ENCODE assay signal across 8 cellular contexts in genomic region chr1:148522072-148522471, GRCh38. TPM values are rescaled to one million over a fixed set of nuclear protein-coding genes. Genes with fewer than 3 reads are reported as not detected.
DNase-seq lines count a peak whose midpoint lies in the region; ATAC-seq and TF ChIP-seq lines count a peak whose summit lies in the region.
"Not testable (repeated sequence)": the region's sequence is repeated elsewhere in the genome, so short reads cannot be mapped to it uniquely, and the experiment has no call there.

No MANE protein-coding gene starts in this region.

- not testable (repeated sequence) for H3K27me3 ChIP-seq in CD4-positive, CD25-positive, alpha-beta regulatory T cell (ENCODE audit: control insufficient read depth, insufficient read depth, low read length); GM23248 (replicated peaks; ENCODE audit: insufficient read depth); SJCRH30

- H3K9me3 Mint-ChIP-seq in CD4-positive, CD25-positive, alpha-beta regulatory T cell; activated T-helper 1 cell treated with anti-CD3 and anti-CD28 coated beads, Interleukin-12 subunit alpha, Interleukin-12 subunit beta, Interleukin-2, Interleukin-4 antibody, amounts not matched to agents 30 ng/mL and 10 ng/mL and 1 ng/mL, durations not matched to agents 14 hours and 24 hours and 36 hours: not testable (repeated sequence)

- ATAC-seq in CD4-positive, CD25-positive, alpha-beta regulatory T cell (ENCODE audit: low read depth in 2 of 2): peak; percentile 60 to 68
- ATAC-seq in mucosa of descending colon: peak; percentile 82

- TF ChIP-seq CTCF in mucosa of descending colon (IDR thresholded peaks at IDR 0.05): not testable (repeated sequence)

- peak overlapping the region; percentile 96 to 99 (median 96) for H3K27ac Mint-ChIP-seq in CD4-positive, CD25-positive, alpha-beta regulatory T cell
- peak overlapping the region; percentile 96 for H3K27ac Mint-ChIP-seq in activated T-helper 1 cell treated with anti-CD3 and anti-CD28 coated beads, Interleukin-12 subunit alpha, Interleukin-12 subunit beta, Interleukin-2, Interleukin-4 antibody, amounts not matched to agents 30 ng/mL and 10 ng/mL and 1 ng/mL, durations not matched to agents 14 hours and 24 hours and 36 hours

- WGBS in GM23248 (ENCODE audit: low coverage in 1 of 2, low lambda C conversion rate in 2 of 2, missing lambda C conversion rate in 2 of 2), 2 experiments: 3% methylated on average over 19 to 20 of the region's 23 CpGs

- H3K4me2 ChIP-seq in GM23248 (ENCODE audit: unreplicated experiment): peak overlapping the region; percentile 67

- not testable (repeated sequence) for H3K9me2 ChIP-seq in GM23248 (ENCODE audit: insufficient read depth)

- peak overlapping the region; percentile 85 for H2AFZ ChIP-seq in GM23248

- not testable (repeated sequence) for TF ChIP-seq POLR2A in erythroblast (IDR thresholded peaks at IDR 0.05; ENCODE audit: low read length)

- H3K9me3 ChIP-seq in CD4-positive, CD25-positive, alpha-beta regulatory T cell (ENCODE audit: control insufficient read depth in 2 of 2, low read length in 2 of 2); GM23248 (ENCODE audit: low read depth); SJCRH30 (replicated peaks); mucosa of descending colon: not testable (repeated sequence)

- in situ Hi-C loops in GM23248 (cut with MboI): not testable (repeated sequence)

- not testable (repeated sequence) for H3F3A ChIP-seq in GM23248 (ENCODE audit: insufficient read depth)

- not testable (repeated sequence) for H3K27me3 Mint-ChIP-seq in CD4-positive, CD25-positive, alpha-beta regulatory T cell; activated T-helper 1 cell treated with anti-CD3 and anti-CD28 coated beads, Interleukin-12 subunit alpha, Interleukin-12 subunit beta, Interleukin-2, Interleukin-4 antibody, amounts not matched to agents 30 ng/mL and 10 ng/mL and 1 ng/mL, durations not matched to agents 14 hours and 24 hours and 36 hours (ENCODE audit: insufficient read depth)

- H3K36me3 ChIP-seq in CD4-positive, CD25-positive, alpha-beta regulatory T cell (ENCODE audit: control insufficient read depth, insufficient read depth, low read length); GM23248 (ENCODE audit: low read depth); SJCRH30; mucosa of descending colon (ENCODE audit: low read depth): not testable (repeated sequence)

- H3K4me1 ChIP-seq in CD4-positive, CD25-positive, alpha-beta regulatory T cell (ENCODE audit: control insufficient read depth, insufficient read depth, low read length, poor library complexity, severe bottlenecking); GM23248 (ENCODE audit: insufficient read depth); SJCRH30; mucosa of descending colon (ENCODE audit: low read depth): not testable (repeated sequence)

- H3K4me3 Mint-ChIP-seq in CD4-positive, CD25-positive, alpha-beta regulatory T cell: peak overlapping the region; percentile 87 to 99 (median 94)
- peak overlapping the region; percentile 78 for H3K4me3 Mint-ChIP-seq in activated T-helper 1 cell treated with anti-CD3 and anti-CD28 coated beads, Interleukin-12 subunit alpha, Interleukin-12 subunit beta, Interleukin-2, Interleukin-4 antibody, amounts not matched to agents 30 ng/mL and 10 ng/mL and 1 ng/mL, durations not matched to agents 14 hours and 24 hours and 36 hours

- intact Hi-C loops in activated T-helper 1 cell treated with anti-CD3 and anti-CD28 coated beads, Interleukin-12 subunit alpha, Interleukin-12 subunit beta, Interleukin-2, Interleukin-4 antibody, amounts not matched to agents 30 ng/mL and 10 ng/mL and 1 ng/mL, durations not matched to agents 14 hours and 24 hours and 36 hours (cut with micrococcal nuclease): loop anchor here (10.0 kb wide), 1 partner anchor 147 kb away; no protein-coding TSS in a partner anchor
- intact Hi-C loops in mucosa of descending colon (cut with DNase I, micrococcal nuclease): not testable (repeated sequence)

- DNase-seq in CD4-positive, CD25-positive, alpha-beta regulatory T cell: peak; percentile 72 to 93 (median 83)
- DNase-seq in GM23248 (peak; percentile 89), NAMALWA (ENCODE audit: low spot score) (peak; percentile 95), SJCRH30 (peak; percentile 60 to 64), erythroblast (lab: John Stamatoyannopoulos, UW) (peak; percentile 89 to 91), mucosa of descending colon (peak; percentile 80 to 95 (median 88))
- DNase-seq in activated T-helper 1 cell treated with anti-CD3 and anti-CD28 coated beads, Interleukin-12 subunit alpha, Interleukin-12 subunit beta, Interleukin-2, Interleukin-4 antibody, amounts not matched to agents 30 ng/mL and 10 ng/mL and 1 ng/mL, durations not matched to agents 14 hours and 24 hours and 36 hours (ENCODE audit: low spot score): peak; percentile 82
- peak; percentile 52 to 81 (median 66) for DNase-seq in stimulated activated CD4-positive, alpha-beta T cell treated with anti-CD3 and anti-CD28 coated beads, TNF-alpha, amount 100 ng/mL, for 48 hours (ENCODE audit: low read depth in 3 of 3)

- not testable (repeated sequence) for H3K79me2 ChIP-seq in GM23248 (ENCODE audit: insufficient read depth)

- H3K9ac ChIP-seq in GM23248: peak overlapping the region; percentile 57

- not testable (repeated sequence) for H3K4me1 Mint-ChIP-seq in CD4-positive, CD25-positive, alpha-beta regulatory T cell; activated T-helper 1 cell treated with anti-CD3 and anti-CD28 coated beads, Interleukin-12 subunit alpha, Interleukin-12 subunit beta, Interleukin-2, Interleukin-4 antibody, amounts not matched to agents 30 ng/mL and 10 ng/mL and 1 ng/mL, durations not matched to agents 14 hours and 24 hours and 36 hours (ENCODE audit: low read depth)

- not testable (repeated sequence) for H3K36me3 Mint-ChIP-seq in CD4-positive, CD25-positive, alpha-beta regulatory T cell; activated T-helper 1 cell treated with anti-CD3 and anti-CD28 coated beads, Interleukin-12 subunit alpha, Interleukin-12 subunit beta, Interleukin-2, Interleukin-4 antibody, amounts not matched to agents 30 ng/mL and 10 ng/mL and 1 ng/mL, durations not matched to agents 14 hours and 24 hours and 36 hours (ENCODE audit: low read depth)

- H4K20me1 ChIP-seq in GM23248 (ENCODE audit: insufficient read depth): not testable (repeated sequence)

- peak overlapping the region; percentile 73 for H3K27ac ChIP-seq in CD4-positive, CD25-positive, alpha-beta regulatory T cell (ENCODE audit: insufficient read depth, low read length, poor library complexity, severe bottlenecking)
- peak overlapping the region; percentile 67 for H3K27ac ChIP-seq in GM23248
- not testable (repeated sequence) for H3K27ac ChIP-seq in SJCRH30

- H3K4me3 ChIP-seq in CD4-positive, CD25-positive, alpha-beta regulatory T cell (ENCODE audit: low read depth, low read length): peak overlapping the region; percentile 19
- H3K4me3 ChIP-seq in GM23248 (peak overlapping the region; percentile 65), SJCRH30 (peak overlapping the region; percentile 40)
- H3K4me3 ChIP-seq in mucosa of descending colon: not testable (repeated sequence)

RNA-seq across cellular contexts. Expression of gene PPIAL4G, which starts 39.0 kb away (rescaled TPM):
- 0.20 TPM for total RNA-seq in CD4-positive, CD25-positive, alpha-beta regulatory T cell
- not detected for polyA plus RNA-seq in CD4-positive, CD25-positive, alpha-beta regulatory T cell
- total RNA-seq in GM23248 (2014; rRNA removed; shearing (Covaris generic)): not detected in 2 replicates
- polyA plus RNA-seq in GM23248 (2016; fragmentation: Nextera tagmentation; extraction: Ambion mirVana): not detected in 2 replicates
- not detected in 2 replicates for total RNA-seq in SJCRH30 (2014; rRNA removed; shearing (Covaris generic))
- 0.05 TPM in 1 of 2 replicates, not detected in the other for total RNA-seq in activated T-helper 1 cell treated with anti-CD3 and anti-CD28 coated beads, Interleukin-12 subunit alpha, Interleukin-12 subunit beta, Interleukin-2, Interleukin-4 antibody, amounts not matched to agents 30 ng/mL and 10 ng/mL and 1 ng/mL, durations not matched to agents 14 hours and 24 hours and 36 hours
- under 1 TPM; 0.09 to 0.19 (median 0.12) TPM for total RNA-seq in mucosa of descending colon
